25 cellular contexts compared by ENCODE assay signal in genomic region chr17:41602524-41602923, GRCh38. TPM values are rescaled to one million over a fixed set of nuclear protein-coding genes. Genes with fewer than 3 reads are reported as not detected.
DNase-seq lines count a peak whose midpoint lies in the region; ATAC-seq, FAIRE-seq and TF ChIP-seq lines count a peak whose summit lies in the region.
"Had no signal": no experiment of that assay in that cellular context is flagged by ENCODE, and none has a peak within 500 bp of the region (broad histone marks: within the 10 kb centered on the region; RNA-seq: fewer than 3 reads in every experiment).

No MANE protein-coding gene starts in this region.

- no peak overlapping the region for H3K9ac ChIP-seq in endodermal cell (ENCODE audit: extremely low read depth, low read length, poor library complexity, severe bottlenecking)

- H3K4me3 Mint-ChIP-seq in endodermal cell (no peak overlapping the region), HFFc6 (no peak overlapping the region)
- H3K4me3 Mint-ChIP-seq: IgD-negative memory B cell had no signal

- DNase-seq in A549 (ENCODE audit: low read depth in 1 of 2, low spot score in 1 of 2) (no peak), M059J (ENCODE audit: low read depth) (peak; percentile 7), endodermal cell (no peak), pons (ENCODE audit: low spot score) (peak; percentile 69), MG63 (no peak), HFFc6 (no peak), NCI-H1092 (lab: John Stamatoyannopoulos, UW) (no peak), DMS53 treated with DMSO at 0.1 percent for 48 hours (lab: John Stamatoyannopoulos, UW; ENCODE audit: unreplicated experiment) (no peak)
- DNase-seq: AML-193; C1 segment of cervical spinal cord; DMS79; NCI-H1048; NCI-H1436; NCI-H187 treated with DMSO at 0.1 percent for 48 hours; NCI-H2107; NCI-H510A; NCI-H774; NK-92 treated with Interleukin-12 subunit alpha and Interleukin-12 subunit beta, amount 100 ng/mL, for 24 hours had no signal

- CTCF ChIA-PET in A549 (lab: Yijun Ruan, JAX), result interaction anchor here (0.9 to 2.8 kb wide), 9 partner anchors 8 to 987 kb away, joined by 3 to 15 read pairs (median 4); no protein-coding TSS in a partner anchor

- peaks cover 14% of the 10 kb centered on the region for H3K9me3 Mint-ChIP-seq in endodermal cell
- H3K9me3 Mint-ChIP-seq in HFFc6, result peaks cover 19% of the 10 kb centered on the region

- no peak for TF ChIP-seq POLR2A in A549 (IDR thresholded peaks at IDR 0.05; ENCODE audit: low read length)

- H3K4me1 ChIP-seq in A549 (no peaks in the 10 kb centered on the region), endodermal cell (ENCODE audit: control insufficient read depth, insufficient read depth, low read length) (peaks cover 11% of the 10 kb centered on the region)
- H3K4me1 ChIP-seq: Peyer's patch had no signal

- no peak for FAIRE-seq in A549 (lab: Jason Lieb, UNC)
- FAIRE-seq: D721Med, GM19239, H1 had no signal

- H3K27me3 Mint-ChIP-seq in endodermal cell (ENCODE audit: insufficient read depth) (peaks cover 4% of the 10 kb centered on the region), HFFc6 (ENCODE audit: insufficient read depth) (peaks cover 29% of the 10 kb centered on the region)

- H3K4me2 ChIP-seq in A549, result no peak overlapping the region

- H3K4me3 ChIP-seq in A549 (no peak overlapping the region), endodermal cell (ENCODE audit: low read length) (no peak overlapping the region), MG63 (no peak overlapping the region)
- H3K4me3 ChIP-seq: Peyer's patch had no signal

- 50% methylated on average over 2 of the region's 2 CpGs for WGBS in A549 (ENCODE audit: missing lambda C conversion rate)
- WGBS in endodermal cell (ENCODE audit: insufficient coverage in 1 of 2, insufficient read length in 1 of 2), 2 experiments, result 72 to 89% methylated on average over 2 of the region's 2 CpGs

- peak; percentile 44 to 65; a peak in 4 of 6 replicates for ATAC-seq in A549
- ATAC-seq: HCT116 had no signal

- no peaks in the 10 kb centered on the region for H3K36me3 ChIP-seq in endodermal cell (ENCODE audit: control insufficient read depth, insufficient read depth, low read length)
- no peaks in the 10 kb centered on the region for H3K36me3 ChIP-seq in MG63
- H3K36me3 ChIP-seq: Peyer's patch had no signal

- no peak for TF ChIP-seq EP300 in A549 (IDR thresholded peaks at IDR 0.05)

- H3K9me3 ChIP-seq in A549, result peaks cover 20% of the 10 kb centered on the region
- H3K9me3 ChIP-seq in endodermal cell (ENCODE audit: control insufficient read depth, low read length), result peaks cover 12% of the 10 kb centered on the region
- H3K9me3 ChIP-seq in MG63, result 0 out of 2 replicates have a peak, but pooled peaks cover 2% of the 10 kb centered on the region

- POLR2A ChIA-PET in A549 (lab: Yijun Ruan, JAX), result interaction anchor here (1.1 kb wide), 1 partner anchor 86 kb away, joined by 3 read pairs; no protein-coding TSS in a partner anchor

- H3K27ac Mint-ChIP-seq in endodermal cell, result no peak overlapping the region
- H3K27ac Mint-ChIP-seq in HFFc6, result no peak overlapping the region
- H3K27ac Mint-ChIP-seq: IgD-negative memory B cell had no signal

- H3K4me1 Mint-ChIP-seq in endodermal cell (peaks cover 9% of the 10 kb centered on the region), HFFc6 (ENCODE audit: low read depth) (no peaks in the 10 kb centered on the region)
- H3K4me1 Mint-ChIP-seq: IgD-negative memory B cell had no signal

- H3K27ac ChIP-seq in A549, result no peak overlapping the region
- no peak overlapping the region for H3K27ac ChIP-seq in endodermal cell (ENCODE audit: low read depth, low read length)
- H3K27ac ChIP-seq: 22Rv1, Peyer's patch had no signal

- no peak for TF ChIP-seq RAD21 in A549 (conservative IDR thresholded peaks at IDR 0.05 in 1 of 2, IDR thresholded peaks at IDR 0.05 in 1 of 2)

- no peaks in the 10 kb centered on the region for H3K36me3 Mint-ChIP-seq in endodermal cell (ENCODE audit: low read depth)
- peaks cover 17% of the 10 kb centered on the region for H3K36me3 Mint-ChIP-seq in HFFc6 (ENCODE audit: low read depth)
- H3K36me3 Mint-ChIP-seq: IgD-negative memory B cell had no signal

- H3K27me3 ChIP-seq in endodermal cell (ENCODE audit: control insufficient read depth, insufficient read depth, low read length, poor library complexity, severe bottlenecking) (no peaks in the 10 kb centered on the region), MG63 (no peaks in the 10 kb centered on the region)
- H3K27me3 ChIP-seq: Peyer's patch had no signal

- TF ChIP-seq CTCF in A549 (IDR thresholded peaks at IDR 0.05) (no peak), endodermal cell (conservative IDR thresholded peaks at IDR 0.05) (peak; percentile 35), HFFc6 (IDR thresholded peaks at IDR 0.05) (no peak)

TF ChIP-seq in A549, 52 proteins besides CTCF, POLR2A, EP300 and RAD21 (continues in another document):
- TF ChIP-seq CBX8 (IDR thresholded peaks at IDR 0.05) (no peak), MAFK (IDR thresholded peaks at IDR 0.05; ENCODE audit: partially characterized antibody) (no peak), GATA3 (IDR thresholded peaks at IDR 0.05; ENCODE audit: borderline replicate concordance) (no peak), HES2 (IDR thresholded peaks at IDR 0.05) (no peak), FOSL2 (IDR thresholded peaks at IDR 0.05) (no peak), FOSL2 (CRISPR knock-in tag; IDR thresholded peaks at IDR 0.05) (no peak), JUN (IDR thresholded peaks at IDR 0.05) (no peak)
- TF ChIP-seq, protein P1, sequence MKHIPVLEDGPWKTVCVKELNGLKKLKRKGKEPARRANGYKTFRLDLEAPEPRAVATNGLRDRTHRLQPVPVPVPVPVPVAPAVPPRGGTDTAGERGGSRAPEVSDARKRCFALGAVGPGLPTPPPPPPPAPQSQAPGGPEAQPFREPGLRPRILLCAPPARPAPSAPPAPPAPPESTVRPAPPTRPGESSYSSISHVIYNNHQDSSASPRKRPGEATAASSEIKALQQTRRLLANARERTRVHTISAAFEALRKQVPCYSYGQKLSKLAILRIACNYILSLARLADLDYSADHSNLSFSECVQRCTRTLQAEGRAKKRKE (CRISPR knock-in tag; IDR thresholded peaks at IDR 0.05; ENCODE audit: low read depth), result no peak

RNA-seq across cellular contexts. Expression of gene KRT16, which starts 10.0 kb away (rescaled TPM):
- 0.21 and 0.28 TPM in 2 replicates for polyA plus RNA-seq in A549 (2011; rRNA removed)
- polyA plus RNA-seq in A549 (2012; cell fraction: cytosol; rRNA removed), result 0.13 and 0.28 TPM in 2 replicates
- 0.53 and 0.90 TPM in 2 replicates for polyA plus RNA-seq in A549 (2012; cell fraction: nucleus; rRNA removed)
- 0.44 TPM in 1 of 3 replicates, not detected in the others for polyA plus RNA-seq in A549 (2017; fragmentation: RNase III; extraction: RNeasy Plus Mini Kit Qiagen cat#74134 plus additional on column Dnase treatment)
- polyA minus RNA-seq in A549 (2011; rRNA and poly(A)+ RNA removed), result 0.29 and 0.70 TPM in 2 replicates
- total RNA-seq in M059J (2014; rRNA removed; shearing (Covaris generic)), result 0.15 and 0.34 TPM in 2 replicates
- not detected for total RNA-seq in endodermal cell
- not detected for polyA plus RNA-seq in endodermal cell (2013, experiment 1 of 2)
- polyA plus RNA-seq in endodermal cell (2013, experiment 2 of 2), result not detected
- not detected in 2 replicates for total RNA-seq in MG63 (2014; rRNA removed; shearing (Covaris generic); ENCODE audit: low replicate concordance)
- under 1 TPM in 4 of 6 experiments, not detected in 2; 0.11 to 0.47 (median 0.17) TPM for total RNA-seq in HFFc6 (2021; fragmentation: NEBNext Ultra II Directional; extraction: Animal tissue kit (Norgen Biotek cat#: 25700))
- total RNA-seq: H1, Peyer's patch had no signal
- polyA plus RNA-seq: H1, IgD-negative memory B cell had no signal

RNA-seq across cellular contexts. Expression of gene KRT14, which starts 15.8 kb away (rescaled TPM):
- polyA plus RNA-seq in A549 (2011; rRNA removed) (0.04 TPM in 1 of 2 replicates, not detected in the other), A549 (2017; fragmentation: RNase III; extraction: RNeasy Plus Mini Kit Qiagen cat#74134 plus additional on column Dnase treatment) (0.07 to 0.10 TPM (median 0.09 TPM) in 3 replicates)
- 0.05 and 0.08 TPM in 2 replicates for polyA plus RNA-seq in A549 (2012; cell fraction: cytosol; rRNA removed)
- polyA plus RNA-seq in A549 (2012; cell fraction: nucleus; rRNA removed), result 0.17 and 0.31 TPM in 2 replicates
- 0.21 TPM in 1 of 2 replicates, not detected in the other for polyA minus RNA-seq in A549 (2011; rRNA and poly(A)+ RNA removed)
- total RNA-seq in M059J (2014; rRNA removed; shearing (Covaris generic)), result 0.27 TPM in 1 of 2 replicates, not detected in the other
- total RNA-seq in endodermal cell, result not detected
- polyA plus RNA-seq in endodermal cell (2013, experiment 1 of 2), result not detected
- not detected for polyA plus RNA-seq in endodermal cell (2013, experiment 2 of 2)
- total RNA-seq in MG63 (2014; rRNA removed; shearing (Covaris generic); ENCODE audit: low replicate concordance), result 6.1 and 7.9 TPM in 2 replicates
- 1 to 10 TPM in 4 of 6 experiments, under 1 TPM in 2; 0.14 to 2.0 (median 1.5) TPM for total RNA-seq in HFFc6 (2021; fragmentation: NEBNext Ultra II Directional; extraction: Animal tissue kit (Norgen Biotek cat#: 25700))
- total RNA-seq: H1 had no signal
- polyA plus RNA-seq: IgD-negative memory B cell had no signal

RNA-seq across cellular contexts. Expression of gene KRT17, which starts 21.9 kb away (rescaled TPM):
- polyA plus RNA-seq in A549 (2011; rRNA removed) (0.78 and 1.2 TPM in 2 replicates), A549 (2017; fragmentation: RNase III; extraction: RNeasy Plus Mini Kit Qiagen cat#74134 plus additional on column Dnase treatment) (0.43 to 0.57 TPM (median 0.56 TPM) in 3 replicates)
- polyA plus RNA-seq in A549 (2012; cell fraction: cytosol; rRNA removed), result 1.1 and 1.4 TPM in 2 replicates
- 1.2 and 2.0 TPM in 2 replicates for polyA plus RNA-seq in A549 (2012; cell fraction: nucleus; rRNA removed)
- 0.83 and 1.2 TPM in 2 replicates for polyA minus RNA-seq in A549 (2011; rRNA and poly(A)+ RNA removed)
- 6.7 and 8.5 TPM in 2 replicates for total RNA-seq in M059J (2014; rRNA removed; shearing (Covaris generic))
- total RNA-seq in endodermal cell, result not detected
- 0.36 TPM for polyA plus RNA-seq in endodermal cell (2013, experiment 1 of 2)
- 0.62 TPM for polyA plus RNA-seq in endodermal cell (2013, experiment 2 of 2)
- total RNA-seq in MG63 (2014; rRNA removed; shearing (Covaris generic); ENCODE audit: low replicate concordance), result not detected in 2 replicates
- total RNA-seq in HFFc6 (2021; fragmentation: NEBNext Ultra II Directional; extraction: Animal tissue kit (Norgen Biotek cat#: 25700)), result 1 to 10 TPM; 1.0 to 3.9 (median 2.9) TPM
- polyA plus RNA-seq: IgD-negative memory B cell had no signal

RNA-seq across cellular contexts. Expression of gene KRT9, which starts 30.7 kb away (rescaled TPM):
- polyA plus RNA-seq in A549 (2011; rRNA removed), result not detected in 2 replicates
- not detected in 2 replicates for polyA plus RNA-seq in A549 (2012; cell fraction: cytosol; rRNA removed)
- polyA plus RNA-seq in A549 (2012; cell fraction: nucleus; rRNA removed), result not detected in 2 replicates
- not detected in 3 replicates for polyA plus RNA-seq in A549 (2017; fragmentation: RNase III; extraction: RNeasy Plus Mini Kit Qiagen cat#74134 plus additional on column Dnase treatment)
- polyA minus RNA-seq in A549 (2011; rRNA and poly(A)+ RNA removed), result not detected in 2 replicates
- total RNA-seq in M059J (2014; rRNA removed; shearing (Covaris generic)), result not detected in 2 replicates
- total RNA-seq in endodermal cell, result not detected
- not detected for polyA plus RNA-seq in endodermal cell (2013, experiment 1 of 2)
- polyA plus RNA-seq in endodermal cell (2013, experiment 2 of 2), result not detected
- not detected in 2 replicates for total RNA-seq in MG63 (2014; rRNA removed; shearing (Covaris generic); ENCODE audit: low replicate concordance)
- not detected for total RNA-seq in HFFc6 (2021; fragmentation: NEBNext Ultra II Directional; extraction: Animal tissue kit (Norgen Biotek cat#: 25700))
- total RNA-seq: H1, Peyer's patch had no signal
- polyA plus RNA-seq: H1, IgD-negative memory B cell had no signal

Comparison
In these comparisons a context has a peak if more than half of its experiments do, and no peak if none do; other contexts are left out.
1. DNase-seq: peak in M059J (single experiment) and pons (single experiment); none in A549 (0 of 2), endodermal cell (single experiment), MG63 (single experiment), HFFc6 (single experiment), NCI-H1092 (single experiment) and DMS53 treated with DMSO at 0.1 percent for 48 hours (single experiment).